In genomic region chr3:149426325-149426724, GRCh38 we compare ENCODE assay signal across 17 cellular contexts. TPM values are rescaled to one million over a fixed set of nuclear protein-coding genes. Genes with fewer than 3 reads are reported as not detected.
DNase-seq lines count a peak whose midpoint lies in the region; ATAC-seq and TF ChIP-seq lines count a peak whose summit lies in the region.
"Had no signal": no experiment of that assay in that cellular context is flagged by ENCODE, and none has a peak within 500 bp of the region (broad histone marks: within the 10 kb centered on the region; RNA-seq: fewer than 3 reads in every experiment).

No MANE protein-coding gene starts in this region.

- H4K20me1 ChIP-seq in neural progenitor cell (ENCODE audit: low read depth): no peaks in the 10 kb centered on the region

- H3F3A ChIP-seq in neural progenitor cell (ENCODE audit: low read depth): no peaks in the 10 kb centered on the region

- DNase-seq in WTC11 (ENCODE audit: low spot score) (no peak), esophagus muscularis mucosa (ENCODE audit: extremely low spot score) (peak; percentile 34), neural progenitor cell (ENCODE audit: low spot score) (peak; percentile 53), left ventricle myocardium superior (no peak)
- no peak for DNase-seq in activated CD8-positive, alpha-beta memory T cell treated with anti-CD3 and anti-CD28 coated beads, Interleukin-2, amount 50 U/mL, for 48 hours
- no peak for DNase-seq in stimulated activated naive CD8-positive, alpha-beta T cell treated with anti-CD3 and anti-CD28 coated beads, Interleukin-15, Interleukin-2, amounts not matched to agents 100 U/mL and 50 U/mL, for 24 hours
- DNase-seq: BE2C; CD8-positive, alpha-beta T cell; COR-L47; DMS153; DMS79 treated with DMSO at 0.1 percent for 48 hours; EL had no signal

- POLR2A ChIA-PET in WTC11 (lab: Charles Lee): no interaction called here

- intact Hi-C loops in esophagus muscularis mucosa (cut with DNase I): no loop called here
- intact Hi-C loops in left ventricle myocardium superior (cut with micrococcal nuclease): no loop called here

- no peak overlapping the region for H3K9ac ChIP-seq in neural progenitor cell

- H3K4me3 Mint-ChIP-seq in WTC11 (no peak overlapping the region), neural progenitor cell (no peak overlapping the region)
- H3K4me3 Mint-ChIP-seq: CD8-positive, alpha-beta T cell had no signal

- 42% methylated on average over 2 of the region's 2 CpGs for WGBS in esophagus muscularis mucosa

- TF ChIP-seq EP300 in esophagus muscularis mucosa (IDR thresholded peaks at IDR 0.05): no peak

- H3K27ac ChIP-seq in esophagus muscularis mucosa (replicated peaks in 1 of 4) (no peak overlapping the region), neural progenitor cell (no peak overlapping the region)
- H3K27ac ChIP-seq: A549, C4-2B, HL-60 had no signal

- no peak for TF ChIP-seq POLR2A in esophagus muscularis mucosa (IDR thresholded peaks at IDR 0.05; ENCODE audit: low read depth)

- peaks cover 5% of the 10 kb centered on the region for H3K4me1 Mint-ChIP-seq in WTC11
- peaks cover 17% of the 10 kb centered on the region for H3K4me1 Mint-ChIP-seq in neural progenitor cell

- H3K4me2 ChIP-seq in neural progenitor cell: no peak overlapping the region
- H3K4me2 ChIP-seq: A549 had no signal

- no peaks in the 10 kb centered on the region for H3K36me3 Mint-ChIP-seq in WTC11
- no peaks in the 10 kb centered on the region for H3K36me3 Mint-ChIP-seq in neural progenitor cell
- H3K36me3 Mint-ChIP-seq: CD8-positive, alpha-beta T cell had no signal

- H3K27ac Mint-ChIP-seq in WTC11: no peak overlapping the region
- H3K27ac Mint-ChIP-seq in neural progenitor cell: no peak overlapping the region
- H3K27ac Mint-ChIP-seq: CD8-positive, alpha-beta T cell had no signal

- H3K9me3 ChIP-seq in esophagus muscularis mucosa: no peaks in the 10 kb centered on the region
- no peaks in the 10 kb centered on the region for H3K9me3 ChIP-seq in neural progenitor cell (ENCODE audit: low read depth)
- H3K9me3 ChIP-seq: A549, BE2C had no signal

- H3K4me1 ChIP-seq in esophagus muscularis mucosa: no peaks in the 10 kb centered on the region
- H3K4me1 ChIP-seq in neural progenitor cell: peaks cover 12% of the 10 kb centered on the region
- H3K4me1 ChIP-seq: A549 had no signal

- TF ChIP-seq CTCF in WTC11 (IDR thresholded peaks at IDR 0.05) (no peak), esophagus muscularis mucosa (IDR thresholded peaks at IDR 0.05) (no peak), neural progenitor cell (IDR thresholded peaks at IDR 0.05) (no peak)

- H3K4me3 ChIP-seq in esophagus muscularis mucosa: no peak overlapping the region
- H3K4me3 ChIP-seq in neural progenitor cell: no peak overlapping the region
- H3K4me3 ChIP-seq: A549 had no signal

- H3K9me3 Mint-ChIP-seq in WTC11 (no peaks in the 10 kb centered on the region), neural progenitor cell (no peaks in the 10 kb centered on the region)
- H3K9me3 Mint-ChIP-seq: CD8-positive, alpha-beta T cell had no signal

- peak; percentile 76 for ATAC-seq in WTC11
- ATAC-seq in left ventricle myocardium superior: no peak
- ATAC-seq in stimulated activated naive CD8-positive, alpha-beta T cell treated with anti-CD3 and anti-CD28 coated beads, Interleukin-15, Interleukin-2, amounts not matched to agents 100 U/mL and 50 U/mL, for 24 hours: no peak
- ATAC-seq: A549; CD8-positive, alpha-beta T cell; HCT116 had no signal

- no peaks in the 10 kb centered on the region for H3K27me3 Mint-ChIP-seq in WTC11 (ENCODE audit: low read depth)
- H3K27me3 Mint-ChIP-seq in neural progenitor cell (ENCODE audit: insufficient read depth, low read depth): no peaks in the 10 kb centered on the region

- H2AFZ ChIP-seq in neural progenitor cell (replicated peaks): peak overlapping the region; percentile 22

- no peaks in the 10 kb centered on the region for H3K36me3 ChIP-seq in esophagus muscularis mucosa
- H3K36me3 ChIP-seq in neural progenitor cell: no peaks in the 10 kb centered on the region
- H3K36me3 ChIP-seq: BE2C had no signal

- H3K79me2 ChIP-seq in neural progenitor cell (ENCODE audit: low read depth): no peaks in the 10 kb centered on the region

- H3K27me3 ChIP-seq in esophagus muscularis mucosa: no peaks in the 10 kb centered on the region
- no peaks in the 10 kb centered on the region for H3K27me3 ChIP-seq in neural progenitor cell
- H3K27me3 ChIP-seq: BE2C had no signal

- CTCF ChIA-PET in WTC11 (lab: Charles Lee): interaction anchor here (0.6 kb wide), 1 partner anchor 346 kb away, joined by 3 read pairs; no protein-coding TSS in a partner anchor

TF ChIP-seq in WTC11, 78 proteins besides CTCF, POLR2A, EP300 and RAD21:
- TF ChIP-seq TCF7 (CRISPR knock-in tag; IDR thresholded peaks at IDR 0.05; ENCODE audit: low read depth) (no peak), ATF1 (CRISPR knock-in tag; IDR thresholded peaks at IDR 0.05) (no peak), TEAD4 (CRISPR knock-in tag; IDR thresholded peaks at IDR 0.05) (no peak), ERG (CRISPR knock-in tag; IDR thresholded peaks at IDR 0.05) (no peak), ZSCAN18 (CRISPR knock-in tag; IDR thresholded peaks at IDR 0.05) (no peak), HMGXB4 (CRISPR knock-in tag; IDR thresholded peaks at IDR 0.05) (no peak), ZMAT4 (CRISPR knock-in tag; IDR thresholded peaks at IDR 0.05) (no peak), USF1 (CRISPR knock-in tag; IDR thresholded peaks at IDR 0.05) (no peak), NR1H2 (CRISPR knock-in tag; IDR thresholded peaks at IDR 0.05) (no peak), RORB (CRISPR knock-in tag; IDR thresholded peaks at IDR 0.05) (no peak), ZNF121 (CRISPR knock-in tag; IDR thresholded peaks at IDR 0.05) (no peak), JAZF1 (CRISPR knock-in tag; IDR thresholded peaks at IDR 0.05) (no peak)

RNA-seq across cellular contexts. Expression of gene TM4SF4, which starts 48.2 kb away (rescaled TPM):
- 0.92 to 2.0 TPM (median 1.4 TPM) in 3 replicates for total RNA-seq in WTC11 (2021)
- total RNA-seq in esophagus muscularis mucosa: 1 to 10 TPM in 2 of 4 donors, under 1 TPM in 1, not detected in 1; 0.11 to 5.5 (median 2.7) TPM
- total RNA-seq in neural progenitor cell (ENCODE audit: low replicate concordance): 0.15 TPM in 1 of 2 replicates, not detected in the other
- not detected for total RNA-seq in left ventricle myocardium superior
- total RNA-seq: CD8-positive, alpha-beta T cell; H4 had no signal

RNA-seq across cellular contexts. Expression of gene TM4SF1, which starts 48.9 kb away (rescaled TPM):
- 0.44 to 0.90 TPM (median 0.48 TPM) in 3 replicates for total RNA-seq in WTC11 (2021)
- total RNA-seq in esophagus muscularis mucosa: 100 to 1,000 TPM in 1 of 4 donors, 10 to 100 TPM in 3; 28.7 to 151 (median 77.7) TPM
- total RNA-seq in neural progenitor cell (ENCODE audit: low replicate concordance): not detected in 2 replicates
- total RNA-seq in left ventricle myocardium superior: 112 TPM
- total RNA-seq: CD8-positive, alpha-beta T cell had no signal

Comparison
In these comparisons a context has a peak if more than half of its experiments do, and no peak if none do; other contexts are left out.
1. DNase-seq: peak in esophagus muscularis mucosa (single experiment) and neural progenitor cell (single experiment); none in WTC11 (single experiment), left ventricle myocardium superior (single experiment), activated CD8-positive, alpha-beta memory T cell treated with anti-CD3 and anti-CD28 coated beads, Interleukin-2, amount 50 U/mL, for 48 hours (single experiment) and stimulated activated naive CD8-positive, alpha-beta T cell treated with anti-CD3 and anti-CD28 coated beads, Interleukin-15, Interleukin-2, amounts not matched to agents 100 U/mL and 50 U/mL, for 24 hours (single experiment).
2. RNA of gene TM4SF1, which starts 48.9 kb away (total RNA-seq): 112 TPM in left ventricle myocardium superior (single experiment) and 28.7 to 151 TPM in esophagus muscularis mucosa; 0.44 to 0.90 TPM in WTC11 and not detected in neural progenitor cell; every median in the first group is over 10 times any median in the second.